Comparison of ENCODE assay signal across 14 cellular contexts in genomic region chr20:9460518-9460917, GRCh38. TPM values are rescaled to one million over a fixed set of nuclear protein-coding genes. Genes with fewer than 3 reads are reported as not detected.
DNase-seq lines count a peak whose midpoint lies in the region; ATAC-seq, FAIRE-seq and TF ChIP-seq lines count a peak whose summit lies in the region.
"Had no signal": no experiment of that assay in that cellular context is flagged by ENCODE, and none has a peak within 500 bp of the region (broad histone marks: within the 10 kb centered on the region; RNA-seq: fewer than 3 reads in every experiment).

No MANE protein-coding gene starts in this region.

- peaks cover 0 to 6% (median 0%) of the 10 kb centered on the region in 3 donors for H3K4me1 ChIP-seq in gastroesophageal sphincter

- TF ChIP-seq POLR2A in H54 (IDR thresholded peaks at IDR 0.05; ENCODE audit: low read depth, low read length) (no peak), gastroesophageal sphincter (IDR thresholded peaks at IDR 0.05) (no peak)

- peak; percentile 5 for DNase-seq in 8988T
- DNase-seq in H54 (ENCODE audit: insufficient read length, low spot score) = peak; percentile 12
- peak; percentile 30 for DNase-seq in amniotic epithelial cell (ENCODE audit: low read depth)
- DNase-seq in fibroblast of the aortic adventitia (ENCODE audit: low read depth) = peak; percentile 34
- DNase-seq in NOMO-1 treated with DMSO at 0.1 percent for 48 hours (lab: John Stamatoyannopoulos, UW; ENCODE audit: unreplicated experiment) = no peak
- DNase-seq in GDM1 (lab: John Stamatoyannopoulos, UW) = no peak
- DNase-seq in dorsolateral prefrontal cortex = no peak
- DNase-seq: activated T-cell treated with anti-CD3 and anti-CD28 coated beads, Interleukin-2, amount 50 U/mL, for 24 hours; amygdala; DMS53 had no signal

- TF ChIP-seq EP300 in gastroesophageal sphincter (IDR thresholded peaks at IDR 0.05) = no peak

- TF ChIP-seq CTCF in fibroblast of the aortic adventitia (IDR thresholded peaks at IDR 0.05; ENCODE audit: insufficient read depth, low read length) (no peak), gastroesophageal sphincter (IDR thresholded peaks at IDR 0.05) (no peak), dorsolateral prefrontal cortex (IDR thresholded peaks at IDR 0.05 in 54 of 56, conservative IDR thresholded peaks at IDR 0.05 in 2 of 56; ENCODE audit: low read depth in 1 of 56, partially characterized antibody in 56 of 56) (no peak)

- no peak overlapping the region for H3K4me3 ChIP-seq in fibroblast of the aortic adventitia (ENCODE audit: low read depth, low read length)
- no peak overlapping the region for H3K4me3 ChIP-seq in gastroesophageal sphincter
- no peak overlapping the region for H3K4me3 ChIP-seq in dorsolateral prefrontal cortex
- H3K4me3 ChIP-seq: GM12878 had no signal

- FAIRE-seq in H54 (lab: Jason Lieb, UNC) = no peak
- FAIRE-seq: GM12878 had no signal

- intact Hi-C loops in dorsolateral prefrontal cortex (cut with DNase I) = no loop called here

- ATAC-seq in gastroesophageal sphincter = no peak
- ATAC-seq: activated CD4-positive, CD25-positive, alpha-beta regulatory T cell treated with anti-CD3 and anti-CD28 coated beads, Interleukin-2, amount 50 U/mL, for 24 hours; GM12878 had no signal

- no peak overlapping the region for H3K27ac ChIP-seq in gastroesophageal sphincter
- no peak overlapping the region for H3K27ac ChIP-seq in dorsolateral prefrontal cortex
- H3K27ac ChIP-seq: neutrophil had no signal

- no peaks in the 10 kb centered on the region for H3K27me3 ChIP-seq in gastroesophageal sphincter
- H3K27me3 ChIP-seq in dorsolateral prefrontal cortex = peaks cover 0 to 4% (median 0%) of the 10 kb centered on the region in 45 donors
- H3K27me3 ChIP-seq: neutrophil had no signal

- H3K36me3 ChIP-seq in gastroesophageal sphincter = peaks cover 0 to 63% of the 10 kb centered on the region in 2 donors
- H3K36me3 ChIP-seq: neutrophil had no signal

- H3K9me3 ChIP-seq in gastroesophageal sphincter = no peaks in the 10 kb centered on the region
- H3K9me3 ChIP-seq: neutrophil had no signal

- 54 to 78% methylated on average over 2 of the region's 2 CpGs for WGBS in gastroesophageal sphincter (ENCODE audit: low coverage in 1 of 2), 2 donors

RNA-seq across cellular contexts. Expression of gene LAMP5, which starts 53.9 kb away (rescaled TPM):
- total RNA-seq in fibroblast of the aortic adventitia (ENCODE audit: low replicate concordance) (0.18 TPM in 1 of 2 replicates, not detected in the other), gastroesophageal sphincter (not detected), dorsolateral prefrontal cortex (10 to 100 TPM in 119 of 120 experiments, 1 to 10 TPM in 1; 4.0 to 97.8 (median 36.2) TPM)

Comparison
In these comparisons a context has a peak if more than half of its experiments do, and no peak if none do; other contexts are left out.
1. DNase-seq: peak in 8988T (single experiment), H54 (single experiment), amniotic epithelial cell (single experiment) and fibroblast of the aortic adventitia (single experiment); none in NOMO-1 treated with DMSO at 0.1 percent for 48 hours (single experiment), GDM1 (single experiment) and dorsolateral prefrontal cortex (0 of 10).